ENCODE assay signal across 8 cellular contexts in genomic region chr13:49935171-49936084, GRCh38. TPM values are rescaled to one million over a fixed set of nuclear protein-coding genes. Genes with fewer than 3 reads are reported as not detected.
DNase-seq lines count a peak whose midpoint lies in the region; ATAC-seq and TF ChIP-seq lines count a peak whose summit lies in the region.

No MANE protein-coding gene starts in this region.

- no peak for TF ChIP-seq POLR2A in gastrocnemius medialis (IDR thresholded peaks at IDR 0.05)

- H3K27ac Mint-ChIP-seq in CD4-positive, alpha-beta memory T cell = peak overlapping the region; percentile 85 to 97 (median 91)

- DNase-seq in CD4-positive, alpha-beta memory T cell = peak in 3 of 5 donors; percentile 26 to 42 (median 27)
- no peak for DNase-seq in SK-N-MC (ENCODE audit: low read depth, low spot score)
- DNase-seq in astrocyte of the cerebellum (ENCODE audit: low read depth) = no peak
- peak; percentile 22 for DNase-seq in iPS DF 6.9 (ENCODE audit: low read depth, low spot score)
- DNase-seq in gastrocnemius medialis = peak; percentile 13 to 31
- DNase-seq in retina = no peak

- POLR2A ChIA-PET in CD4-positive, alpha-beta memory T cell (lab: Charles Lee; ENCODE audit: partially characterized antibody) = interaction anchor here (0.9 to 2.2 kb wide), 17 partner anchors 15 to 1886 kb away, joined by 3 to 23 read pairs (median 5); partner anchors contain the start of genes CAB39L, FNDC3A, KPNA3 and PHF11

- H3K9me3 ChIP-seq in CD4-positive, alpha-beta memory T cell (ENCODE audit: control insufficient read depth in 1 of 2, low read length in 2 of 2) = no peaks in the 10 kb centered on the region
- H3K9me3 ChIP-seq in SK-N-MC (ENCODE audit: low read depth, low read length) (no peaks in the 10 kb centered on the region), iPS DF 6.9 (ENCODE audit: control insufficient read depth, insufficient read depth, low read length) (no peaks in the 10 kb centered on the region), gastrocnemius medialis (no peaks in the 10 kb centered on the region)

- H3K9ac ChIP-seq in SK-N-MC (ENCODE audit: insufficient read length) = peak overlapping the region; percentile 67

- H3K27me3 Mint-ChIP-seq in CD4-positive, alpha-beta memory T cell = no peaks in the 10 kb centered on the region

- no peaks in the 10 kb centered on the region for H3K9me3 Mint-ChIP-seq in CD4-positive, alpha-beta memory T cell

- ATAC-seq in GM19328 (IDR thresholded peaks at IDR 0.05; ENCODE audit: unreplicated experiment) (peak; percentile 32), HG03432 (IDR thresholded peaks at IDR 0.05; ENCODE audit: unreplicated experiment) (peak; percentile 34), gastrocnemius medialis (peak; percentile 44 to 49)

- H3K27ac ChIP-seq in CD4-positive, alpha-beta memory T cell (ENCODE audit: low read depth, low read length) = peak overlapping the region; percentile 63
- H3K27ac ChIP-seq in SK-N-MC (no peak overlapping the region), iPS DF 6.9 (ENCODE audit: low read length) (no peak overlapping the region), gastrocnemius medialis (peak overlapping the region; percentile 87 to 95 (median 92))

- H3K4me1 Mint-ChIP-seq in CD4-positive, alpha-beta memory T cell = peaks cover 12 to 23% (median 15%) of the 10 kb centered on the region in 4 donors

- H3K36me3 ChIP-seq in CD4-positive, alpha-beta memory T cell (ENCODE audit: insufficient read depth, low read length) = no peaks in the 10 kb centered on the region
- no peaks in the 10 kb centered on the region for H3K36me3 ChIP-seq in SK-N-MC (ENCODE audit: insufficient read depth, low read length)
- H3K36me3 ChIP-seq in iPS DF 6.9 (ENCODE audit: control insufficient read depth, insufficient read depth, low read length) = no peaks in the 10 kb centered on the region
- peaks cover 0 to 12% of the 10 kb centered on the region in 2 donors for H3K36me3 ChIP-seq in gastrocnemius medialis

- intact Hi-C loops in CD4-positive, alpha-beta memory T cell (cut with micrococcal nuclease) = loop anchor here (1.0 to 10.0 kb wide), 9 partner anchors 62 to 1901 kb away; partner anchors contain the start of genes CAB39L, INTS6, KPNA3 and NUDT15
- intact Hi-C loops in gastrocnemius medialis (cut with DNase I; ENCODE audit: low total_unique reads) = loop anchor here (1.0 to 5.0 kb wide), 6 partner anchors 61 to 592 kb away; partner anchors contain the start of genes KPNA3 and TRIM13

- in situ Hi-C loops in astrocyte of the cerebellum (cut with HindIII; ENCODE audit: low sequenced_read_pairs) = no loop called here
- in situ Hi-C loops in gastrocnemius medialis (cut with MboI; ENCODE audit: low sequenced_read_pairs in 4 of 4) = no loop called here

- peak overlapping the region; percentile 91 to 97 (median 95) for H3K4me3 Mint-ChIP-seq in CD4-positive, alpha-beta memory T cell

- CTCF ChIA-PET in CD4-positive, alpha-beta memory T cell (lab: Charles Lee; ENCODE audit: partially characterized antibody) = interaction anchor here (1.0 to 1.9 kb wide), 12 partner anchors 9 to 974 kb away, joined by 3 to 10 read pairs (median 3); partner anchors contain the start of genes KPNA3 and TRIM13

- H3K27me3 ChIP-seq in CD4-positive, alpha-beta memory T cell (ENCODE audit: insufficient read depth, low read length) = no peaks in the 10 kb centered on the region
- no peaks in the 10 kb centered on the region for H3K27me3 ChIP-seq in iPS DF 6.9 (ENCODE audit: control insufficient read depth, insufficient read depth, low read length)
- H3K27me3 ChIP-seq in gastrocnemius medialis = no peaks in the 10 kb centered on the region

- H3K36me3 Mint-ChIP-seq in CD4-positive, alpha-beta memory T cell = peaks cover 0 to 13% of the 10 kb centered on the region in 2 donors

- TF ChIP-seq CTCF in astrocyte of the cerebellum (IDR thresholded peaks at IDR 0.05; ENCODE audit: low read depth, low read length, missing control alignments) = no peak
- TF ChIP-seq CTCF in gastrocnemius medialis (IDR thresholded peaks at IDR 0.05 in 4 of 5, conservative IDR thresholded peaks at IDR 0.05 in 1 of 5) = no peak

- H3K4me1 ChIP-seq in CD4-positive, alpha-beta memory T cell (ENCODE audit: insufficient read depth, low read length) = peaks cover 19% of the 10 kb centered on the region
- H3K4me1 ChIP-seq in iPS DF 6.9 (ENCODE audit: control insufficient read depth, insufficient read depth, low read length) (no peaks in the 10 kb centered on the region), gastrocnemius medialis (peaks cover 49 to 54% of the 10 kb centered on the region in 2 donors)

- peak overlapping the region; percentile 66 to 96 for H3K4me3 ChIP-seq in CD4-positive, alpha-beta memory T cell (ENCODE audit: low read length in 2 of 2)
- H3K4me3 ChIP-seq in SK-N-MC (peak overlapping the region; percentile 97), astrocyte of the cerebellum (ENCODE audit: low read depth, low read length) (peak overlapping the region; percentile 84), iPS DF 6.9 (ENCODE audit: low read length) (peak overlapping the region; percentile 82), gastrocnemius medialis (peak overlapping the region; percentile 74 to 98 (median 85))

- WGBS in iPS DF 6.9 (ENCODE audit: insufficient coverage, insufficient read length) = no CpG with 5 or more reads among the region's 35 CpGs

RNA-seq across cellular contexts. Expression of gene SPRYD7, which starts 0.7 kb away (rescaled TPM):
- 1 to 10 TPM; 3.3 to 5.1 TPM for total RNA-seq in CD4-positive, alpha-beta memory T cell
- 1 to 10 TPM; 3.0 to 3.2 TPM for polyA plus RNA-seq in CD4-positive, alpha-beta memory T cell
- 10 to 100 TPM in 3 of 4 donors, 1 to 10 TPM in 1; 9.8 to 24.7 (median 17.9) TPM for total RNA-seq in gastrocnemius medialis

Comparison
In these comparisons a context has a peak if more than half of its experiments do, and no peak if none do; other contexts are left out.
1. DNase-seq: peak in CD4-positive, alpha-beta memory T cell (3 of 5), iPS DF 6.9 (single experiment) and gastrocnemius medialis (2 of 2); none in SK-N-MC (single experiment), astrocyte of the cerebellum (single experiment) and retina (single experiment).
2. H3K27ac ChIP-seq: peak in CD4-positive, alpha-beta memory T cell (single experiment) and gastrocnemius medialis (4 of 4); none in SK-N-MC (single experiment) and iPS DF 6.9 (single experiment).
3. Peak in every context shown above with its lines, with median percentiles within 50 percentile points of each other: H3K4me3 ChIP-seq and ATAC-seq.